In genomic region chr13:51380269-51380668, GRCh38 we compare ENCODE assay signal across 14 cellular contexts. TPM values are rescaled to one million over a fixed set of nuclear protein-coding genes. Genes with fewer than 3 reads are reported as not detected.
DNase-seq lines count a peak whose midpoint lies in the region; ATAC-seq, FAIRE-seq and TF ChIP-seq lines count a peak whose summit lies in the region.
"Had no signal": no experiment of that assay in that cellular context is flagged by ENCODE, and none has a peak within 500 bp of the region (broad histone marks: within the 10 kb centered on the region; RNA-seq: fewer than 3 reads in every experiment).

No MANE protein-coding gene starts in this region.

- ATAC-seq in heart left ventricle (peak; percentile 73 to 84 (median 78)), HG03457 (IDR thresholded peaks at IDR 0.05; ENCODE audit: unreplicated experiment) (no peak)
- ATAC-seq: activated CD8-positive, alpha-beta memory T cell treated with anti-CD3 and anti-CD28 coated beads, Interleukin-2, amount 10 ng/mL, durations not matched to agents 7 days and 5 days had no signal

- no peak for TF ChIP-seq POLR2A in heart left ventricle (IDR thresholded peaks at IDR 0.05)
- TF ChIP-seq POLR2A in lower leg skin (IDR thresholded peaks at IDR 0.05) = no peak

- H3K9me3 ChIP-seq in heart left ventricle (no peaks in the 10 kb centered on the region), left ventricle myocardium inferior (replicated peaks) (no peaks in the 10 kb centered on the region), small intestine (ENCODE audit: control insufficient read depth, low read depth) (no peaks in the 10 kb centered on the region)

- H3K27me3 ChIP-seq in heart left ventricle = no peaks in the 10 kb centered on the region
- no peaks in the 10 kb centered on the region for H3K27me3 ChIP-seq in left ventricle myocardium inferior (ENCODE audit: low read depth)
- H3K27me3 ChIP-seq in small intestine (ENCODE audit: control insufficient read depth in 2 of 2, insufficient read depth in 2 of 2, low read length in 2 of 2) = no peaks in the 10 kb centered on the region

- intact Hi-C loops in heart left ventricle (cut with DNase I) = no loop called here
- intact Hi-C loops in left ventricle myocardium inferior (cut with micrococcal nuclease) = no loop called here
- intact Hi-C loops in lower leg skin (cut with DNase I; ENCODE audit: low total_unique reads) = no loop called here

- TF ChIP-seq CTCF in heart left ventricle (IDR thresholded peaks at IDR 0.05) (no peak), left ventricle myocardium inferior (IDR thresholded peaks at IDR 0.05; ENCODE audit: borderline replicate concordance) (no peak), fibroblast of mammary gland (conservative IDR thresholded peaks at IDR 0.05; ENCODE audit: control insufficient read depth, insufficient read depth, low read depth, low read length) (no peak), lower leg skin (IDR thresholded peaks at IDR 0.05) (no peak)

- H3K36me3 ChIP-seq in heart left ventricle (peaks cover 0 to 90% (median 68%) of the 10 kb centered on the region in 9 donors), left ventricle myocardium inferior (peaks cover 58% of the 10 kb centered on the region), small intestine (ENCODE audit: control insufficient read depth in 2 of 2, insufficient read depth in 2 of 2, low read length in 2 of 2) (peaks cover 0 to 3% of the 10 kb centered on the region in 2 donors)

- no peak overlapping the region for H3K27ac ChIP-seq in heart left ventricle
- H3K27ac ChIP-seq in left ventricle myocardium inferior (replicated peaks) = no peak overlapping the region
- H3K27ac ChIP-seq in small intestine (ENCODE audit: low read depth in 1 of 2, low read length in 1 of 2) = no peak overlapping the region
- H3K27ac ChIP-seq: HL-60 had no signal

- peaks cover 0 to 3% (median 0%) of the 10 kb centered on the region in 12 donors for H3K4me1 ChIP-seq in heart left ventricle
- peaks cover 4% of the 10 kb centered on the region for H3K4me1 ChIP-seq in left ventricle myocardium inferior
- H3K4me1 ChIP-seq in small intestine (ENCODE audit: control insufficient read depth in 2 of 2, insufficient read depth in 1 of 2, low read depth in 1 of 2, low read length in 1 of 2) = no peaks in the 10 kb centered on the region

- FAIRE-seq in small intestine (lab: Jason Lieb, UNC) = no peak
- FAIRE-seq: RCC 7860 had no signal

- DNase-seq in heart left ventricle (no peak), left ventricle myocardium inferior (no peak), RKO (ENCODE audit: low spot score) (peak; percentile 37), fibroblast of mammary gland (ENCODE audit: low read depth) (peak; percentile 46), small intestine (peak; percentile 7), lower leg skin (ENCODE audit: low spot score in 2 of 2) (no peak), GOT3 (lab: John Stamatoyannopoulos, UW) (no peak)
- DNase-seq: activated CD8-positive, alpha-beta memory T cell treated with anti-CD3 and anti-CD28 coated beads, Interleukin-2, amount 10 ng/mL, durations not matched to agents 7 days and 5 days; amniotic stem cell; NCI-H1048 had no signal

- WGBS in heart left ventricle, 4 donors = 49 to 59% (median 54%) methylated on average over 4 of the region's 4 CpGs
- WGBS in small intestine, 3 donors = 70 to 81% (median 74%) methylated on average over 4 of the region's 4 CpGs
- WGBS in lower leg skin, 2 donors = 52 to 56% methylated on average over 4 of the region's 4 CpGs

- H3K4me3 ChIP-seq in heart left ventricle = no peak overlapping the region
- H3K4me3 ChIP-seq in left ventricle myocardium inferior = no peak overlapping the region
- H3K4me3 ChIP-seq in fibroblast of mammary gland (ENCODE audit: control insufficient read depth, low read depth, low read length) = no peak overlapping the region
- H3K4me3 ChIP-seq in small intestine (ENCODE audit: low read depth in 1 of 2, low read length in 2 of 2) = no peak overlapping the region
- no peak overlapping the region for H3K4me3 ChIP-seq in lower leg skin (ENCODE audit: low read depth, poor library complexity, severe bottlenecking)

RNA-seq across cellular contexts. Expression of gene SERPINE3, which starts 40.8 kb away (rescaled TPM):
- total RNA-seq in heart left ventricle (under 1 TPM in 1 of 9 donors, not detected in 8; 0.14 TPM), left ventricle myocardium inferior (not detected), lower leg skin (under 1 TPM in 1 of 4 donors, not detected in 3; 0.12 TPM)
- polyA plus RNA-seq in heart left ventricle (not detected), small intestine (not detected)
- total RNA-seq: activated CD8-positive, alpha-beta memory T cell treated with anti-CD3 and anti-CD28 coated beads, Interleukin-2, amount 10 ng/mL, durations not matched to agents 7 days and 5 days had no signal
- polyA plus RNA-seq: neural cell had no signal

Comparison
In these comparisons a context has a peak if more than half of its experiments do, and no peak if none do; other contexts are left out.
1. DNase-seq: peak in RKO (single experiment), fibroblast of mammary gland (single experiment) and small intestine (single experiment); none in heart left ventricle (0 of 5), left ventricle myocardium inferior (single experiment), lower leg skin (0 of 2) and GOT3 (single experiment).